11 cellular contexts compared by ENCODE assay signal in the genomic region with DNA sequence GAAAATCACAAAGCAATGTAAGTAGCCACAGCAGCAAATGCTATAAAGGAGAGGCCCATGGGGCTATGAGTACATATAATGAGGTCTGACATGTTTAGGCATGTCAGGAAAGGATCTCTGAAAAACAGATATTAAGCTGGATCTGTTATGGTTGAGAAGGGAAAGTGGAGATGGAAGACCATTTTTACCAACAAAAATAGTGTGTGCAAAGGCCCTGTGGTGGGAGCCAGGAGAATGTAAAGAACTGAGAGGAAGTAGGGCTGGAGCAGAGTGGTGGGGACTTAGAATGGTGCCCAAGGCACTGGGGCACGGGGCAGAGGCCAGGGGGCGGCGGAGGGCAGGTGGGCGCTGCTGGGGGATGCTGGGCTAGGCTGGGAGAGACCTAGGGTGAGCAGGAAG. TPM values are rescaled to one million over a fixed set of nuclear protein-coding genes. Genes with fewer than 3 reads are reported as not detected.
DNase-seq lines count a peak whose midpoint lies in the region; ATAC-seq and TF ChIP-seq lines count a peak whose summit lies in the region.
"Had no signal": no experiment of that assay in that cellular context is flagged by ENCODE, and none has a peak within 500 bp of the region (broad histone marks: within the 10 kb centered on the region; RNA-seq: fewer than 3 reads in every experiment).

No MANE protein-coding gene starts in this region.

- POLR2A ChIA-PET in Caco-2 (lab: Charles Lee), result interaction anchor here (0.5 kb wide), 1 partner anchor 10 kb away, joined by 3 read pairs; no protein-coding TSS in a partner anchor

- no peak overlapping the region for H3K4me3 ChIP-seq in Caco-2 (ENCODE audit: low read depth, low read length)
- H3K4me3 ChIP-seq in mammary epithelial cell (replicated peaks in 1 of 3; ENCODE audit: insufficient read depth in 1 of 3, low read depth in 2 of 3, low read length in 3 of 3), result no peak overlapping the region
- peak overlapping the region; percentile 29 for H3K4me3 ChIP-seq in osteoblast (ENCODE audit: insufficient read depth, low read length)

- CTCF ChIA-PET in Caco-2 (lab: Charles Lee), result no interaction called here
- CTCF ChIA-PET in mammary epithelial cell (lab: Charles Lee; ENCODE audit: low non-redundant PET), result no interaction called here

- H3K4me1 ChIP-seq in Caco-2 (peaks cover 44% of the 10 kb centered on the region), mammary epithelial cell (ENCODE audit: insufficient read depth, low read length) (peaks cover 21% of the 10 kb centered on the region), osteoblast (ENCODE audit: insufficient read depth, low read length) (peaks cover 23% of the 10 kb centered on the region)

- H2AFZ ChIP-seq in mammary epithelial cell (ENCODE audit: low read depth, low read length) (peak overlapping the region; percentile 60), osteoblast (ENCODE audit: low read length) (peak overlapping the region; percentile 71)

- H3K9me3 ChIP-seq in Caco-2, result no peaks in the 10 kb centered on the region
- H3K9me3 ChIP-seq in mammary epithelial cell (replicated peaks; ENCODE audit: insufficient read depth, low read length), result no peaks in the 10 kb centered on the region
- no peaks in the 10 kb centered on the region for H3K9me3 ChIP-seq in osteoblast (ENCODE audit: low read depth, low read length)

- no peaks in the 10 kb centered on the region for H3K9me3 Mint-ChIP-seq in Caco-2 (ENCODE audit: unreplicated experiment)

- no peaks in the 10 kb centered on the region for H3K27me3 Mint-ChIP-seq in Caco-2 (ENCODE audit: insufficient read depth, unreplicated experiment)

- H3K36me3 ChIP-seq in Caco-2 (ENCODE audit: control insufficient read depth, insufficient read depth, low read length) (no peaks in the 10 kb centered on the region), mammary epithelial cell (ENCODE audit: insufficient read depth, low read length) (no peaks in the 10 kb centered on the region), osteoblast (ENCODE audit: insufficient read depth, low read length) (no peaks in the 10 kb centered on the region)

- H3K36me3 Mint-ChIP-seq in Caco-2 (ENCODE audit: insufficient read depth, unreplicated experiment), result no peaks in the 10 kb centered on the region

- H3K9ac ChIP-seq in mammary epithelial cell (ENCODE audit: insufficient read depth, low read length), result no peak overlapping the region

- no peak for DNase-seq in Caco-2
- DNase-seq in NCI-H69 (lab: John Stamatoyannopoulos, UW), result peak; percentile 20
- peak; percentile 51 for DNase-seq in mammary epithelial cell
- no peak for DNase-seq in osteoblast (ENCODE audit: insufficient read length, low spot score, missing footprints)
- no peak for DNase-seq in NCI-H446 treated with DMSO at 0.1 percent for 48 hours (lab: John Stamatoyannopoulos, UW)
- DNase-seq in left colon, result no peak
- DNase-seq in RPMI8226, result no peak
- no peak for DNase-seq in SKM-1 treated with dmso at 0.1 percent for 144 hours (lab: John Stamatoyannopoulos, UW; ENCODE audit: unreplicated experiment)
- DNase-seq: activated T-cell treated with anti-CD3 and anti-CD28 coated beads, Interleukin-2, amount 50 U/mL, for 1 hour; NCI-H187; stimulated activated naive CD4-positive, alpha-beta T cell had no signal

- 90% methylated on average over 4 of the region's 4 CpGs for WGBS in mammary epithelial cell (ENCODE audit: low coverage, missing lambda C conversion rate)

- H4K20me1 ChIP-seq in mammary epithelial cell (ENCODE audit: insufficient read depth, low read length) (no peaks in the 10 kb centered on the region), osteoblast (ENCODE audit: insufficient read depth, low read length) (no peaks in the 10 kb centered on the region)

- BruUV-seq in Caco-2 (replicated peaks; lab: Mats Ljungman, UMichigan) (no TSS peak), mammary epithelial cell (replicated peaks; lab: Mats Ljungman, UMichigan) (no TSS peak)

- in situ Hi-C loops in mammary epithelial cell (cut with MboI; ENCODE audit: low sequenced_read_pairs in 2 of 2), result no loop called here

- H3K4me2 ChIP-seq in mammary epithelial cell (ENCODE audit: insufficient read depth, low read depth, low read length) (peak overlapping the region; percentile 27), osteoblast (ENCODE audit: insufficient read depth, low read length) (peak overlapping the region; percentile 50)

- peaks cover 24% of the 10 kb centered on the region for H3K4me1 Mint-ChIP-seq in Caco-2 (ENCODE audit: low read depth, unreplicated experiment)

- dilution Hi-C loops in mammary epithelial cell (cut with HindIII; ENCODE audit: low sequenced_read_pairs), result loop anchor here (5.0 kb wide), 1 partner anchor 50 kb away; no protein-coding TSS in a partner anchor

- no peaks in the 10 kb centered on the region for H3K27me3 ChIP-seq in Caco-2 (replicated peaks; ENCODE audit: control insufficient read depth, insufficient read depth, low read length)
- H3K27me3 ChIP-seq in mammary epithelial cell (ENCODE audit: insufficient read depth, low read length), result no peaks in the 10 kb centered on the region
- H3K27me3 ChIP-seq in osteoblast (ENCODE audit: insufficient read depth, low read length), result no peaks in the 10 kb centered on the region

- TF ChIP-seq CTCF in Caco-2 (IDR thresholded peaks at IDR 0.05; ENCODE audit: insufficient read depth in 1 of 2, low read depth in 1 of 2, low read length in 1 of 2, severe bottlenecking in 1 of 2, unreplicated experiment in 1 of 2) (no peak), mammary epithelial cell (conservative IDR thresholded peaks at IDR 0.05 in 1 of 2, IDR thresholded peaks at IDR 0.05 in 1 of 2; ENCODE audit: extremely low read depth in 1 of 2, insufficient read depth in 1 of 2, low read depth in 1 of 2, low read length in 2 of 2) (no peak), osteoblast (IDR thresholded peaks at IDR 0.05; ENCODE audit: extremely low read depth, low read depth, low read length) (no peak)

- peak overlapping the region; percentile 85 for H3K27ac Mint-ChIP-seq in Caco-2 (ENCODE audit: unreplicated experiment)

- H3K27ac ChIP-seq in mammary epithelial cell (ENCODE audit: insufficient read depth, low read depth, low read length), result peak overlapping the region; percentile 51
- H3K27ac ChIP-seq in osteoblast (ENCODE audit: low read depth, low read length), result peak overlapping the region; percentile 79

- H3K79me2 ChIP-seq in mammary epithelial cell (ENCODE audit: insufficient read depth, low read length) (peaks cover under 1% of the 10 kb centered on the region), osteoblast (ENCODE audit: insufficient read depth, low read length) (peaks cover under 1% of the 10 kb centered on the region)

- intact Hi-C loops in Caco-2 (cut with micrococcal nuclease; ENCODE audit: unreplicated experiment), result loop anchor here (1.0 to 5.0 kb wide), 4 partner anchors 13 to 405 kb away; a partner anchor contains a TSS
- intact Hi-C loops in mammary epithelial cell (cut with micrococcal nuclease), result no loop called here
- intact Hi-C loops in left colon (cut with DNase I, micrococcal nuclease), result no loop called here

- H3K4me3 Mint-ChIP-seq in Caco-2 (ENCODE audit: unreplicated experiment), result peak overlapping the region; percentile 55

- ATAC-seq in left colon, result no peak

RNA-seq across cellular contexts. Expression of a gene that starts 5.1 kb away (rescaled TPM):
- total RNA-seq in Caco-2 (2022) (73.1 and 73.2 TPM in 2 replicates), mammary epithelial cell (100 to 1,000 TPM in 1 of 2 donors, 10 to 100 TPM in 1; 92.2 to 108 TPM), osteoblast (48.5 and 61.0 TPM in 2 replicates), left colon (10 to 100 TPM; 64.6 to 77.3 TPM)
- 122 TPM for polyA plus RNA-seq in mammary epithelial cell
- polyA minus RNA-seq in mammary epithelial cell, result 140 TPM

Comparison
In these comparisons a context has a peak if more than half of its experiments do, and no peak if none do; other contexts are left out.
1. DNase-seq: peak in NCI-H69 (single experiment) and mammary epithelial cell (single experiment); none in Caco-2 (0 of 2), osteoblast (single experiment), NCI-H446 treated with DMSO at 0.1 percent for 48 hours (single experiment), left colon (0 of 2), RPMI8226 (single experiment) and SKM-1 treated with dmso at 0.1 percent for 144 hours (single experiment).